In the genomic region with DNA sequence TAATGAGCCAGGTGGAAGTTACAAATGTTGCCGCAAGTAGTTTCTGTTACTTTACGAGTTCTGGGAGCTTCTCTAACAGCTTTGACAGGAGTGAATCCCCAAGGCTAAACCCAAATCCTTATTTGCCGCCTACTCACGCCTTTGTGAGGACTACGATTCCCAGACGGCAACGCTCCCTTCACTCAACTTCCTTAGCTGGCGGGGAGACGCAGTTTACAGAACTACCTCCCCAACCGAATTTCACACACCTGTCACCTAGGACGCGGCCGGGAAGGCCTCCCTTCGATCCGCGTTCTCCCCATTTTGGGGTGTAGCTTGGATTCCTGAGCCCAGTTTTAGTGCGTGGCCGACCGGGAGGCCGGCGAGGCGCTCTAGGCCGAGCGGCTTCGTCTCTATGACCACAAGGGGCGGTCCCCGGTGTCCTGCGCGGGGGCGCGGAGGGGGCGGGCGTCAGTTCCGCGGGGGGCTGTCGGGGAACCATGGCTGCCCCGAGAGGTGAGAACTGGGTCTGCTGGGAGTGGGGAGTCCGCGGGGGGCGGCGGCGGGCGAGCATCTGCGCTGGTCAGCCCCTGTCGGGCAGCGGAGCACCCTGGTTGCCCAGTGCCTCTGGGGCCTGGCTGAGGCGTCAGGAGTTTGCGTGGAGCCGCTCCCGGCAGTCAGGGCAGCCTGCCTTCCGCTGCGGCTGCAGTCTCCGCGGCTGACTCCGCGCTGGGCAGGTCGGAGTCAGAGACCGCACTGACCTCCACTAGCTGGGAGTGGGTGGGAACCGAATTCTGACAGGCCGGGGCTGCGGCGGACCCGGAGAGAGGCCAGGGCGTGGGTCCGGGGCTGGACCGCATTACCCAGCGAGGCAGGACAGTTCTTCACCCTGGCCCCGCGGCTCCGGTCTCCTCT, we compare ENCODE assay signal across 8 cellular contexts. TPM values are rescaled to one million over a fixed set of nuclear protein-coding genes. Genes with fewer than 3 reads are reported as not detected.
A peak's percentile ranks its signal among the peaks of the same experiment; 100 is the strongest.
DNase-seq lines count a peak whose midpoint lies in the region; ATAC-seq, FAIRE-seq and TF ChIP-seq lines count a peak whose summit lies in the region.

A gene with protein sequence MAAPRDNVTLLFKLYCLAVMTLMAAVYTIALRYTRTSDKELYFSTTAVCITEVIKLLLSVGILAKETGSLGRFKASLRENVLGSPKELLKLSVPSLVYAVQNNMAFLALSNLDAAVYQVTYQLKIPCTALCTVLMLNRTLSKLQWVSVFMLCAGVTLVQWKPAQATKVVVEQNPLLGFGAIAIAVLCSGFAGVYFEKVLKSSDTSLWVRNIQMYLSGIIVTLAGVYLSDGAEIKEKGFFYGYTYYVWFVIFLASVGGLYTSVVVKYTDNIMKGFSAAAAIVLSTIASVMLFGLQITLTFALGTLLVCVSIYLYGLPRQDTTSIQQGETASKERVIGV (plus strand): TSS at position 450 of the 894 bp plus-strand sequence. CDS start 30 bp downstream, at position 480.

- no peaks in the 10 kb centered on the region for H3K9me3 ChIP-seq in HUES48 (ENCODE audit: control insufficient read depth, insufficient read depth, low read length)
- H3K9me3 ChIP-seq in NT2/D1 (ENCODE audit: insufficient read depth, low read length) = 0 out of 2 replicates have a peak, but pooled peaks cover 2% of the 10 kb centered on the region
- H3K9me3 ChIP-seq in endothelial cell of umbilical vein (replicated peaks; ENCODE audit: control insufficient read depth, insufficient read depth, low read length) = no peaks in the 10 kb centered on the region

- peak within 1 kb of the TSS; percentile 62 for H3K4me2 ChIP-seq in endothelial cell of umbilical vein (ENCODE audit: insufficient read depth, low read length)

- no peak for TF ChIP-seq CTCF in endothelial cell of umbilical vein (IDR thresholded peaks at IDR 0.05; ENCODE audit: extremely low read depth in 1 of 2, insufficient read depth in 1 of 2, low read depth in 1 of 2, low read length in 2 of 2)
- peak; percentile 37 for TF ChIP-seq CTCF in mesothelial cell of epicardium (IDR thresholded peaks at IDR 0.05; ENCODE audit: unreplicated experiment)

- H3K36me3 ChIP-seq in HUES48 (ENCODE audit: control insufficient read depth, insufficient read depth, low read length) (no peaks in the 10 kb centered on the region), NT2/D1 (ENCODE audit: insufficient read depth, insufficient read length, low read length) (peaks cover 4% of the 10 kb centered on the region), endothelial cell of umbilical vein (ENCODE audit: control insufficient read depth in 2 of 2, extremely low read depth in 1 of 2, insufficient read depth in 2 of 2, low read length in 2 of 2) (peaks cover 0 to 2% of the 10 kb centered on the region in 2 experiments)

- DNase-seq in D341Med (ENCODE audit: low spot score) (peak; percentile 95), NT2/D1 (ENCODE audit: low read depth, low spot score) (peak; percentile 38), endothelial cell of umbilical vein (ENCODE audit: low read depth, low spot score) (peak; percentile 88), mesothelial cell of epicardium (ENCODE audit: low spot score in 2 of 2, unreplicated experiment in 2 of 2) (peak; percentile 67 to 89)
- peak; percentile 88 for DNase-seq in activated CD8-positive, alpha-beta memory T cell treated with anti-CD3 and anti-CD28 coated beads, Interleukin-2, amount 50 U/mL, for 4 hours
- DNase-seq in stimulated activated CD8-positive, alpha-beta memory T cell treated with anti-CD3 and anti-CD28 coated beads, Interleukin-15, amount 100 ng/mL, for 4 hours (ENCODE audit: low read depth in 2 of 2) = peak; percentile 76 to 78

- no peaks in the 10 kb centered on the region for H4K20me1 ChIP-seq in endothelial cell of umbilical vein (replicated peaks; ENCODE audit: control insufficient read depth, extremely low read depth, insufficient read depth, low read length)

- POLR2A ChIA-PET in endothelial cell of umbilical vein (lab: Charles Lee) = no interaction called here

- no peaks in the 10 kb centered on the region for H3K79me2 ChIP-seq in endothelial cell of umbilical vein (ENCODE audit: control insufficient read depth, insufficient read depth, low read length)

- peak within 1 kb of the TSS; percentile 99 for H2AFZ ChIP-seq in endothelial cell of umbilical vein (ENCODE audit: low read depth, low read length)

- peak; percentile 94 for ATAC-seq in GM21423 (IDR thresholded peaks at IDR 0.05; ENCODE audit: unreplicated experiment)

- H3K4me1 Mint-ChIP-seq in mesothelial cell of epicardium = peaks cover 26% of the 10 kb centered on the region

- TF ChIP-seq POLR2A in endothelial cell of umbilical vein (IDR thresholded peaks at IDR 0.05; ENCODE audit: low read depth, low read length) = peak; percentile 86

- dilution Hi-C loops in endothelial cell of umbilical vein (cut with MboI; ENCODE audit: extremely low pct_ligation_motif_present, low sequenced_read_pairs) = no loop called here

- H3K36me3 Mint-ChIP-seq in mesothelial cell of epicardium = peaks cover 3% of the 10 kb centered on the region

- H3K9ac ChIP-seq in HUES48 (ENCODE audit: low read depth, low read length) = peak within 1 kb of the TSS; percentile 49; the same call in 1 of the 2 replicates
- peak within 1 kb of the TSS; percentile 98 for H3K9ac ChIP-seq in NT2/D1 (ENCODE audit: insufficient read length, low read depth)
- H3K9ac ChIP-seq in endothelial cell of umbilical vein (replicated peaks; ENCODE audit: extremely low read depth, insufficient read depth, low read length) = peak within 1 kb of the TSS; percentile 97

- intact Hi-C loops in endothelial cell of umbilical vein (cut with micrococcal nuclease) = loop anchor here (1.0 to 10.0 kb wide), 5 partner anchors 64 to 408 kb away; a partner anchor contains a TSS

- H3K27ac ChIP-seq in HUES48 (ENCODE audit: low read depth, low read length) (peak within 1 kb of the TSS; percentile 89), endothelial cell of umbilical vein (ENCODE audit: insufficient read depth, low read depth, low read length) (peak within 1 kb of the TSS; percentile 91)

- peaks cover 6% of the 10 kb centered on the region; the same call in 1 of the 2 replicates for H3K4me1 ChIP-seq in HUES48 (ENCODE audit: control insufficient read depth, insufficient read depth, low read length)
- H3K4me1 ChIP-seq in NT2/D1 (ENCODE audit: insufficient read depth, insufficient read length) = no peaks in the 10 kb centered on the region
- H3K4me1 ChIP-seq in endothelial cell of umbilical vein (ENCODE audit: control insufficient read depth, extremely low read depth, insufficient read depth, low read length) = peaks cover 8% of the 10 kb centered on the region

- peak within 1 kb of the TSS; percentile 99 for H3K4me3 ChIP-seq in HUES48 (ENCODE audit: low read depth, low read length)
- peak within 1 kb of the TSS; percentile 88 for H3K4me3 ChIP-seq in NT2/D1 (ENCODE audit: insufficient read length, low read depth)
- peak within 1 kb of the TSS; percentile 53 to 91 (median 90) for H3K4me3 ChIP-seq in endothelial cell of umbilical vein (replicated peaks in 1 of 3; ENCODE audit: insufficient read depth in 1 of 3, low read depth in 1 of 3, low read length in 3 of 3)

- no peaks in the 10 kb centered on the region for H3K9me1 ChIP-seq in endothelial cell of umbilical vein (replicated peaks; ENCODE audit: control insufficient read depth, extremely low read depth, insufficient read depth, low read length)

- BruUV-seq in endothelial cell of umbilical vein (replicated peaks; lab: Mats Ljungman, UMichigan) = TSS peak; percentile 43

- no peaks in the 10 kb centered on the region for H3K27me3 Mint-ChIP-seq in mesothelial cell of epicardium (ENCODE audit: low read depth)

- H3K9me3 Mint-ChIP-seq in mesothelial cell of epicardium = no peaks in the 10 kb centered on the region

- peak; percentile 83 for FAIRE-seq in endothelial cell of umbilical vein (lab: Jason Lieb, UNC)

- H3K27ac Mint-ChIP-seq in mesothelial cell of epicardium = peak within 1 kb of the TSS; percentile 99

- H3K4me3 Mint-ChIP-seq in mesothelial cell of epicardium = peak within 1 kb of the TSS; percentile 99

- CTCF ChIA-PET in endothelial cell of umbilical vein (lab: Charles Lee) = interaction anchor here (1.7 kb wide), 1 partner anchor 80 kb away, joined by 6 read pairs; no protein-coding TSS in a partner anchor

- H3K27me3 ChIP-seq in HUES48 (ENCODE audit: control insufficient read depth, insufficient read depth, low read length) = no peaks in the 10 kb centered on the region
- H3K27me3 ChIP-seq in NT2/D1 (ENCODE audit: insufficient read depth, insufficient read length) = no peaks in the 10 kb centered on the region
- peaks cover 2% of the 10 kb centered on the region in 2 experiments for H3K27me3 ChIP-seq in endothelial cell of umbilical vein (ENCODE audit: control insufficient read depth in 2 of 2, insufficient read depth in 2 of 2, low read length in 2 of 2)

TF ChIP-seq in endothelial cell of umbilical vein, 7 proteins besides CTCF, POLR2A, EP300 and RAD21:
- TF ChIP-seq, protein P1, sequence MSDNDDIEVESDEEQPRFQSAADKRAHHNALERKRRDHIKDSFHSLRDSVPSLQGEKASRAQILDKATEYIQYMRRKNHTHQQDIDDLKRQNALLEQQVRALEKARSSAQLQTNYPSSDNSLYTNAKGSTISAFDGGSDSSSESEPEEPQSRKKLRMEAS (IDR thresholded peaks at IDR 0.05; ENCODE audit: insufficient read depth, insufficient read length) = no peak
- no peak for TF ChIP-seq JUN (IDR thresholded peaks at IDR 0.05; ENCODE audit: borderline replicate concordance, insufficient read depth, insufficient read length, low read depth)
- TF ChIP-seq FOS (IDR thresholded peaks at IDR 0.05; ENCODE audit: borderline replicate concordance, insufficient read depth, low read length) = peak; percentile 16
- peak; percentile 65 for TF ChIP-seq POLR2AphosphoS5 (IDR thresholded peaks at IDR 0.05; ENCODE audit: insufficient read depth, low read depth, low read length)
- TF ChIP-seq GATA2 (IDR thresholded peaks at IDR 0.05; ENCODE audit: insufficient read depth, insufficient read length, low read depth, low read length) = no peak
- no peak for TF ChIP-seq MYC (IDR thresholded peaks at IDR 0.05; ENCODE audit: low read depth, low read length)
- no peak for TF ChIP-seq EZH2 (IDR thresholded peaks at IDR 0.05; ENCODE audit: borderline replicate concordance, low read depth, low read length, severe bottlenecking)

RNA-seq across cellular contexts. Expression of the gene that starts here (rescaled TPM):
- total RNA-seq in endothelial cell of umbilical vein (12.9 and 13.0 TPM in 2 replicates), mesothelial cell of epicardium (24.0 to 26.6 TPM (median 26.4 TPM) in 3 replicates)
- 12.4 and 13.9 TPM in 2 replicates for polyA plus RNA-seq in endothelial cell of umbilical vein
- 11.2 and 12.1 TPM in 2 replicates for polyA plus RNA-seq in endothelial cell of umbilical vein (2011; cell fraction: cytosol; rRNA removed)
- polyA plus RNA-seq in endothelial cell of umbilical vein (2011; cell fraction: nucleus; rRNA removed) = 22.2 and 27.8 TPM in 2 replicates
- polyA plus RNA-seq in endothelial cell of umbilical vein (2012) = 19.3 and 19.4 TPM in 2 replicates
- polyA minus RNA-seq in endothelial cell of umbilical vein = 18.8 and 24.6 TPM in 2 replicates
- polyA minus RNA-seq in endothelial cell of umbilical vein (2011; cell fraction: cytosol; rRNA and poly(A)+ RNA removed) = 7.4 TPM
- 7.8 and 11.1 TPM in 2 replicates for polyA minus RNA-seq in endothelial cell of umbilical vein (2011; cell fraction: nucleus; rRNA and poly(A)+ RNA removed)

Comparison
In these comparisons a context has a peak if more than half of its experiments do, and no peak if none do; other contexts are left out.
1. Peak in every context shown above with its lines: DNase-seq, ATAC-seq, H3K4me3 ChIP-seq and H3K27ac ChIP-seq.
2. DNase-seq: peak in every context shown above with its lines; median percentile 95 in D341Med; 88 in activated CD8-positive, alpha-beta memory T cell treated with anti-CD3 and anti-CD28 coated beads, Interleukin-2, amount 50 U/mL, for 4 hours; 88 in endothelial cell of umbilical vein; 78 in mesothelial cell of epicardium; 77 in stimulated activated CD8-positive, alpha-beta memory T cell treated with anti-CD3 and anti-CD28 coated beads, Interleukin-15, amount 100 ng/mL, for 4 hours; 38 in NT2/D1.